In the genomic region with DNA sequence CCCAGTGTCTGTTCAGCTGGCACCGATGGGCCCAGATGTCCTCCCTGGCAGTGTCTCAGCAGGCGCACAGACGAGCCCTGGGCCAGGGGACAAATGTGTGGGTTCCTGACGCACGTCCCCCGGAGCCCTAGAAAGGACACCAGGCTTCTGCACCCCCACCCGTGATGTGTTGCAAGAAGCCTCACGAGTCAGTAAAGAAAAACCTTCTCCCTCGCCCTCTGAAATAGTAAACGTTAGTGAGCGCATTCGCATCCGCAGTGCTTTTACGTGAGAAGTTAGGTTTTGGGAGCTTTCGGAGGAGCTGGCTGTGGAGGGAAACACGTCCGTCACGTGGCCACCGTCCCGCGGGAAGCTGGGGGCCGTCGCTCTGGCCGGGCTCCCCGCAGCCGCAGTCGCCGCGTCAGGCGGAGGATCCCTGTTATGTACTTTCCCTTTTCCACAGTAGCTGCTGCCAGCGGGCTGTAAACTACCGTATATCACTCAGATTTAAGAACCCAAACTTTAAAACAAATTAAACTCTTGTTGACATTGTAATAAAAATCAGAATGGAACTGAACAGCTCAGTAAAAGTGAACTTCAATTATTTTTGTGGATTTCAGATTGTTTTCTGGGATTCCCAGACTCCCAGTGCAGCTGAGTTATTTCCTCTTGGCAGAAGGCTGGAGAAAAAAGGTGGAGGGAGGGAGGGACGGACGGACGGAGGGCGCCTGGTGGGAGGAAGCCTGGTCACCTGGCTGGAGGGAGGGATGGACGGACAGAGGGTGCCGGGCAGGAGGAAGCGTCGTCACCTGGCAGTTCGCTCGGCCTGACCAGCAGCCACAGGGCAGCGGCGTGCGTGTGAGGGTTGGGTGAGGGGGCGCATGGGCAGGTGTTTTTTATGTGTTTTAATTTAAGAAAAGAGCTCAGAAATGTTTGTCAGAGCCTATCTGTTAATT, we compare ENCODE assay signal across 9 cellular contexts.
DNase-seq lines count a peak whose midpoint lies in the region; ATAC-seq, FAIRE-seq and TF ChIP-seq lines count a peak whose summit lies in the region.
"Had no signal": no experiment of that assay in that cellular context is flagged by ENCODE, and none has a peak within 500 bp of the region (broad histone marks: within the 10 kb centered on the region; RNA-seq: fewer than 3 reads in every experiment).

No MANE protein-coding gene starts in this region.

- H3K4me3 Mint-ChIP-seq in T-helper 17 cell = peak overlapping the region; percentile 82
- H3K4me3 Mint-ChIP-seq in naive thymus-derived CD4-positive, alpha-beta T cell = peak overlapping the region; percentile 74 to 86 (median 80)

- POLR2A ChIA-PET in naive thymus-derived CD4-positive, alpha-beta T cell (lab: Charles Lee) = interaction anchor here (0.7 to 4.0 kb wide), 9 partner anchors 9 to 439 kb away, joined by 3 to 33 read pairs (median 6); partner anchors contain the start of gene ATP9B

- peaks cover 7 to 42% of the 10 kb centered on the region in 2 donors for H3K4me1 ChIP-seq in naive thymus-derived CD4-positive, alpha-beta T cell (ENCODE audit: control insufficient read depth in 2 of 2, insufficient read depth in 2 of 2, low read length in 2 of 2)

- no peaks in the 10 kb centered on the region for H3K9me3 ChIP-seq in T-helper 17 cell (ENCODE audit: control insufficient read depth, low read length, poor library complexity, severe bottlenecking)
- no peaks in the 10 kb centered on the region for H3K9me3 ChIP-seq in naive thymus-derived CD4-positive, alpha-beta T cell (ENCODE audit: control insufficient read depth in 2 of 3, low read length in 3 of 3)

- H3K27ac Mint-ChIP-seq in T-helper 17 cell = peak overlapping the region; percentile 68
- peak overlapping the region; percentile 83 to 97 (median 95) for H3K27ac Mint-ChIP-seq in naive thymus-derived CD4-positive, alpha-beta T cell

- peak; percentile 23 for DNase-seq in DMS 273 (lab: John Stamatoyannopoulos, UW; ENCODE audit: unreplicated experiment)
- DNase-seq in DMS 273 treated with DMSO at 0.1 percent for 48 hours (lab: John Stamatoyannopoulos, UW) = no peak
- peak in 2 of 3 donors; percentile 7 to 11 for DNase-seq in T-helper 17 cell
- DNase-seq in fibroblast of peridontal ligament (ENCODE audit: extremely low read depth) = peak; percentile 65
- peak in 6 of 9 donors; percentile 31 to 51 (median 46) for DNase-seq in naive thymus-derived CD4-positive, alpha-beta T cell
- no peak for DNase-seq in D721Med (ENCODE audit: insufficient read length, low spot score)
- DNase-seq in stimulated activated naive CD4-positive, alpha-beta T cell treated with Interleukin-2 at 50 U/mL for 16 hours (lab: John Stamatoyannopoulos, UW) = no peak
- no peak for DNase-seq in COLO668 (lab: John Stamatoyannopoulos, UW; ENCODE audit: unreplicated experiment)

- H3K27me3 ChIP-seq in naive thymus-derived CD4-positive, alpha-beta T cell (ENCODE audit: control insufficient read depth in 2 of 2, insufficient read depth in 2 of 2, low read length in 2 of 2) = no peaks in the 10 kb centered on the region

- peaks cover 0 to 28% (median 0%) of the 10 kb centered on the region in 3 experiments for H3K36me3 ChIP-seq in naive thymus-derived CD4-positive, alpha-beta T cell (ENCODE audit: control insufficient read depth in 2 of 3, insufficient read depth in 3 of 3, low read length in 3 of 3)

- peak overlapping the region; percentile 53 for H3K4me3 ChIP-seq in naive thymus-derived CD4-positive, alpha-beta T cell (ENCODE audit: low read length)

- H3K9me3 Mint-ChIP-seq in naive thymus-derived CD4-positive, alpha-beta T cell = no peaks in the 10 kb centered on the region

- ATAC-seq in T-helper 17 cell = peak; percentile 31
- peak; percentile 29 for ATAC-seq in naive thymus-derived CD4-positive, alpha-beta T cell

- peak overlapping the region; percentile 69 for H3K27ac ChIP-seq in naive thymus-derived CD4-positive, alpha-beta T cell (ENCODE audit: low read depth, low read length)
- H3K27ac ChIP-seq: 22Rv1 had no signal

- FAIRE-seq in D721Med (lab: Jason Lieb, UNC) = no peak

- H3K27me3 Mint-ChIP-seq in T-helper 17 cell = no peaks in the 10 kb centered on the region
- H3K27me3 Mint-ChIP-seq in naive thymus-derived CD4-positive, alpha-beta T cell = no peaks in the 10 kb centered on the region

- H3K36me3 Mint-ChIP-seq in T-helper 17 cell (ENCODE audit: low read depth) = peaks cover 4% of the 10 kb centered on the region
- H3K36me3 Mint-ChIP-seq in naive thymus-derived CD4-positive, alpha-beta T cell = peaks cover 0 to 12% (median 9%) of the 10 kb centered on the region in 5 donors

- intact Hi-C loops in naive thymus-derived CD4-positive, alpha-beta T cell (cut with micrococcal nuclease) = loop anchor here (1.0 kb wide), 3 partner anchors 8 to 15 kb away; no protein-coding TSS in a partner anchor

- CTCF ChIA-PET in naive thymus-derived CD4-positive, alpha-beta T cell (lab: Charles Lee) = interaction anchor here (0.9 to 2.3 kb wide), 5 partner anchors 9 to 128 kb away, joined by 3 to 16 read pairs (median 5); no protein-coding TSS in a partner anchor

- TF ChIP-seq CTCF in D721Med (IDR thresholded peaks at IDR 0.05; ENCODE audit: insufficient read depth, missing control alignments) = no peak

- peaks cover 32% of the 10 kb centered on the region for H3K4me1 Mint-ChIP-seq in T-helper 17 cell
- peaks cover 42 to 65% (median 55%) of the 10 kb centered on the region in 7 donors for H3K4me1 Mint-ChIP-seq in naive thymus-derived CD4-positive, alpha-beta T cell

Comparison
In these comparisons a context has a peak if more than half of its experiments do, and no peak if none do; other contexts are left out.
1. DNase-seq: peak in DMS 273 (single experiment), T-helper 17 cell (2 of 3), fibroblast of peridontal ligament (single experiment) and naive thymus-derived CD4-positive, alpha-beta T cell (6 of 9); none in DMS 273 treated with DMSO at 0.1 percent for 48 hours (single experiment), D721Med (single experiment), stimulated activated naive CD4-positive, alpha-beta T cell treated with Interleukin-2 at 50 U/mL for 16 hours (single experiment) and COLO668 (single experiment).